Comparison of ENCODE assay signal across 13 cellular contexts in genomic region chr1:19336543-19336942, GRCh38.
A peak's percentile ranks its signal among the peaks of the same experiment; 100 is the strongest.
DNase-seq lines count a peak whose midpoint lies in the region; ATAC-seq and FAIRE-seq lines count a peak whose summit lies in the region.
"Had no signal": no experiment of that assay in that cellular context is flagged by ENCODE, and none has a peak within 500 bp of the region (broad histone marks: within the 10 kb centered on the region; RNA-seq: fewer than 3 reads in every experiment).

No MANE protein-coding gene starts in this region.

- H3K4me3 Mint-ChIP-seq in stimulated activated memory B cell treated with anti-CD40 and anti-IgM and Interleukin-4, amounts not matched to agents 10 μg/mL and 1 μg/mL and 100 μg/mL, for 72 hours, result no peak overlapping the region
- H3K4me3 Mint-ChIP-seq: activated naive CD8-positive, alpha-beta T cell treated with anti-CD3 and anti-CD28 coated beads, Interleukin-2, amount 10 ng/mL, durations not matched to agents 7 days and 5 days had no signal

- peak overlapping the region; percentile 69 for H3K27ac Mint-ChIP-seq in stimulated activated memory B cell treated with anti-CD40 and anti-IgM and Interleukin-4, amounts not matched to agents 10 μg/mL and 1 μg/mL and 100 μg/mL, for 72 hours
- H3K27ac Mint-ChIP-seq: activated naive CD8-positive, alpha-beta T cell treated with anti-CD3 and anti-CD28 coated beads, Interleukin-2, amount 10 ng/mL, durations not matched to agents 7 days and 5 days had no signal

- no peak for FAIRE-seq in GM19239 (lab: Jason Lieb, UNC)
- FAIRE-seq: islet of Langerhans had no signal

- DNase-seq in activated T-cell treated with anti-CD3 and anti-CD28 coated beads for 24 hours (ENCODE audit: low read depth) (peak; percentile 57), kidney glomerular epithelial cell (lab: John Stamatoyannopoulos, UW) (peak; percentile 42), nucleus accumbens (lab: John Stamatoyannopoulos, UW) (no peak), GM19239 (ENCODE audit: insufficient read length, low spot score) (no peak)
- no peak for DNase-seq in activated T-cell treated with anti-CD3 and anti-CD28 coated beads, Interleukin-2, amount 50 U/mL, for 1 hour
- DNase-seq in activated CD8-positive, alpha-beta memory T cell treated with anti-CD3 and anti-CD28 coated beads, Interleukin-2, amount 50 U/mL, for 48 hours, result peak; percentile 82
- DNase-seq in NK-92 treated with Interleukin-12 subunit alpha and Interleukin-12 subunit beta, amount 100 ng/mL, for 24 hours (lab: John Stamatoyannopoulos, UW), result no peak
- DNase-seq: activated naive CD8-positive, alpha-beta T cell treated with anti-CD3 and anti-CD28 coated beads, Interleukin-2, amount 10 ng/mL, durations not matched to agents 7 days and 5 days; AML-193; NCI-H1417 treated with DMSO at 0.1 percent for 48 hours had no signal

- peak; percentile 65 for ATAC-seq in stimulated activated memory B cell treated with anti-CD40 and anti-IgM and Interleukin-4, amounts not matched to agents 10 μg/mL and 1 μg/mL and 100 μg/mL, for 72 hours
- ATAC-seq: Right ventricle myocardium inferior had no signal

- H3K27me3 Mint-ChIP-seq in stimulated activated memory B cell treated with anti-CD40 and anti-IgM and Interleukin-4, amounts not matched to agents 10 μg/mL and 1 μg/mL and 100 μg/mL, for 72 hours, result no peaks in the 10 kb centered on the region
- H3K27me3 Mint-ChIP-seq: activated naive CD8-positive, alpha-beta T cell treated with anti-CD3 and anti-CD28 coated beads, Interleukin-2, amount 10 ng/mL, durations not matched to agents 7 days and 5 days had no signal

- H3K9me3 Mint-ChIP-seq in stimulated activated memory B cell treated with anti-CD40 and anti-IgM and Interleukin-4, amounts not matched to agents 10 μg/mL and 1 μg/mL and 100 μg/mL, for 72 hours, result no peaks in the 10 kb centered on the region
- H3K9me3 Mint-ChIP-seq: activated naive CD8-positive, alpha-beta T cell treated with anti-CD3 and anti-CD28 coated beads, Interleukin-2, amount 10 ng/mL, durations not matched to agents 7 days and 5 days had no signal

- peaks cover 39% of the 10 kb centered on the region for H3K36me3 Mint-ChIP-seq in stimulated activated memory B cell treated with anti-CD40 and anti-IgM and Interleukin-4, amounts not matched to agents 10 μg/mL and 1 μg/mL and 100 μg/mL, for 72 hours

- peaks cover 25% of the 10 kb centered on the region for H3K4me1 Mint-ChIP-seq in stimulated activated memory B cell treated with anti-CD40 and anti-IgM and Interleukin-4, amounts not matched to agents 10 μg/mL and 1 μg/mL and 100 μg/mL, for 72 hours

Comparison
In these comparisons a context has a peak if more than half of its experiments do, and no peak if none do; other contexts are left out.
1. DNase-seq: peak in activated T-cell treated with anti-CD3 and anti-CD28 coated beads for 24 hours (single experiment), activated CD8-positive, alpha-beta memory T cell treated with anti-CD3 and anti-CD28 coated beads, Interleukin-2, amount 50 U/mL, for 48 hours (single experiment) and kidney glomerular epithelial cell (single experiment); none in activated T-cell treated with anti-CD3 and anti-CD28 coated beads, Interleukin-2, amount 50 U/mL, for 1 hour (single experiment), NK-92 treated with Interleukin-12 subunit alpha and Interleukin-12 subunit beta, amount 100 ng/mL, for 24 hours (single experiment), nucleus accumbens (0 of 56) and GM19239 (single experiment).